ENCODE assay signal across 18 cellular contexts in the genomic region with DNA sequence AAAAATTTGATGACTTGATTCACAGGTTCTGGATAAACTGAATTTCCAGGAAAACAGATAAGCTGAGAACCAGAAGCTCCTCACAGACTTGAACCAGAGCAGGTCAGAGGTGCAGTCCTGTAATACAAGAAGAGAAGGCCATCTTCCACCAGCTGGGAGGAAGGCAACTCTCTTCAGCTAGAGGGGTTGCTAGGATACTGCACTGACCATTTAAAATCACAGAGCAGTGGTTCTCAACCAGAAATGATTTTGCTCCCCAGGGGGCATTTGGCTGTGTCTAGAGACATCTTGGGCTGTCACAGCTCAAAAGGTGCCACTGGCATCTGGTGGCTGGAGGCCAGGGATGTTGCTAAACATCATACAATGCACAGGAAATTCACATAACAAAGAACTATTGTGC. TPM values are rescaled to one million over a fixed set of nuclear protein-coding genes. Genes with fewer than 3 reads are reported as not detected.
DNase-seq lines count a peak whose midpoint lies in the region; TF ChIP-seq lines count a peak whose summit lies in the region.
"Had no signal": no experiment of that assay in that cellular context is flagged by ENCODE, and none has a peak within 500 bp of the region (broad histone marks: within the 10 kb centered on the region; RNA-seq: fewer than 3 reads in every experiment).

No MANE protein-coding gene starts in this region.

- H3K4me3 Mint-ChIP-seq in endothelial cell (ENCODE audit: unreplicated experiment), result no peak overlapping the region
- no peak overlapping the region for H3K4me3 Mint-ChIP-seq in neural progenitor cell
- H3K4me3 Mint-ChIP-seq in activated naive CD4-positive, alpha-beta T cell treated with anti-CD3 and anti-CD28 coated beads for 36 hours, result no peak overlapping the region
- H3K4me3 Mint-ChIP-seq: T-helper 17 cell had no signal

- CTCF ChIA-PET in activated naive CD4-positive, alpha-beta T cell treated with anti-CD3 and anti-CD28 coated beads for 36 hours (lab: Charles Lee), result interaction anchor here (0.7 kb wide), 1 partner anchor 918 kb away, joined by 3 read pairs; no protein-coding TSS in a partner anchor

- H3K4me1 Mint-ChIP-seq in endothelial cell (ENCODE audit: unreplicated experiment) (peaks cover 42% of the 10 kb centered on the region), neural progenitor cell (peaks cover 30% of the 10 kb centered on the region)
- no peaks in the 10 kb centered on the region for H3K4me1 Mint-ChIP-seq in activated naive CD4-positive, alpha-beta T cell treated with anti-CD3 and anti-CD28 coated beads for 36 hours (ENCODE audit: low read depth)
- H3K4me1 Mint-ChIP-seq: T-helper 17 cell had no signal

- H3K4me1 ChIP-seq in neural progenitor cell, result peaks cover 6% of the 10 kb centered on the region
- H3K4me1 ChIP-seq: SJCRH30 had no signal

- TF ChIP-seq CTCF in endothelial cell (IDR thresholded peaks at IDR 0.05; ENCODE audit: unreplicated experiment), result no peak
- TF ChIP-seq CTCF in neural progenitor cell (IDR thresholded peaks at IDR 0.05), result no peak
- no peak for TF ChIP-seq CTCF in WERI-Rb-1 (IDR thresholded peaks at IDR 0.05; ENCODE audit: low read depth, low read length)
- TF ChIP-seq CTCF in GM13976 (IDR thresholded peaks at IDR 0.05; ENCODE audit: borderline replicate concordance, control extremely low read depth, extremely low read depth, insufficient read depth, missing control alignments), result no peak

- peaks cover 7% of the 10 kb centered on the region for H3F3A ChIP-seq in neural progenitor cell (ENCODE audit: low read depth)

- intact Hi-C loops in activated naive CD4-positive, alpha-beta T cell treated with anti-CD3 and anti-CD28 coated beads for 36 hours (cut with micrococcal nuclease), result no loop called here

- H3K36me3 Mint-ChIP-seq in endothelial cell (ENCODE audit: low read depth, unreplicated experiment) (no peaks in the 10 kb centered on the region), neural progenitor cell (no peaks in the 10 kb centered on the region)
- H3K36me3 Mint-ChIP-seq in activated naive CD4-positive, alpha-beta T cell treated with anti-CD3 and anti-CD28 coated beads for 36 hours (ENCODE audit: low read depth), result no peaks in the 10 kb centered on the region

- H3K36me3 ChIP-seq in neural progenitor cell (no peaks in the 10 kb centered on the region), WERI-Rb-1 (no peaks in the 10 kb centered on the region)
- H3K36me3 ChIP-seq: SJCRH30 had no signal

- no peaks in the 10 kb centered on the region for H3K9me3 ChIP-seq in neural progenitor cell (ENCODE audit: low read depth)
- no peaks in the 10 kb centered on the region for H3K9me3 ChIP-seq in WERI-Rb-1 (ENCODE audit: severe bottlenecking)
- H3K9me3 ChIP-seq: SJCRH30 had no signal

- no peak overlapping the region for H2AFZ ChIP-seq in neural progenitor cell (replicated peaks)
- H2AFZ ChIP-seq: PC-9 had no signal

- in situ Hi-C loops in GM13976 (cut with MboI; ENCODE audit: low sequenced_read_pairs, unreplicated experiment), result no loop called here

- H4K20me1 ChIP-seq in neural progenitor cell (ENCODE audit: low read depth), result no peaks in the 10 kb centered on the region

- no peaks in the 10 kb centered on the region for H3K79me2 ChIP-seq in neural progenitor cell (ENCODE audit: low read depth)

- no peak overlapping the region for H3K4me2 ChIP-seq in neural progenitor cell
- H3K4me2 ChIP-seq: KMS-11, PC-9 had no signal

- H3K9me3 Mint-ChIP-seq in endothelial cell (ENCODE audit: unreplicated experiment) (no peaks in the 10 kb centered on the region), neural progenitor cell (no peaks in the 10 kb centered on the region)
- peaks cover 3% of the 10 kb centered on the region for H3K9me3 Mint-ChIP-seq in activated naive CD4-positive, alpha-beta T cell treated with anti-CD3 and anti-CD28 coated beads for 36 hours

- H3K27me3 Mint-ChIP-seq in endothelial cell (ENCODE audit: unreplicated experiment), result peaks cover 3% of the 10 kb centered on the region
- H3K27me3 Mint-ChIP-seq in neural progenitor cell (ENCODE audit: insufficient read depth, low read depth), result peaks cover 7% of the 10 kb centered on the region
- H3K27me3 Mint-ChIP-seq in activated naive CD4-positive, alpha-beta T cell treated with anti-CD3 and anti-CD28 coated beads for 36 hours (ENCODE audit: low read depth), result peaks cover 3% of the 10 kb centered on the region
- H3K27me3 Mint-ChIP-seq: T-helper 17 cell had no signal

- H3K27ac ChIP-seq in neural progenitor cell, result no peak overlapping the region
- H3K27ac ChIP-seq in WERI-Rb-1, result no peak overlapping the region
- H3K27ac ChIP-seq: KMS-11, PC-9, SJCRH30 had no signal

- H3K27me3 ChIP-seq in neural progenitor cell (no peaks in the 10 kb centered on the region), WERI-Rb-1 (ENCODE audit: insufficient read depth, low read depth, severe bottlenecking) (no peaks in the 10 kb centered on the region)
- H3K27me3 ChIP-seq: SJCRH30 had no signal

- H3K9ac ChIP-seq in neural progenitor cell, result no peak overlapping the region
- H3K9ac ChIP-seq: KMS-11 had no signal

- peak overlapping the region; percentile 70 for H3K27ac Mint-ChIP-seq in endothelial cell (ENCODE audit: unreplicated experiment)
- peak overlapping the region; percentile 44 for H3K27ac Mint-ChIP-seq in neural progenitor cell
- H3K27ac Mint-ChIP-seq in activated naive CD4-positive, alpha-beta T cell treated with anti-CD3 and anti-CD28 coated beads for 36 hours, result no peak overlapping the region
- H3K27ac Mint-ChIP-seq: T-helper 17 cell had no signal

- no peak overlapping the region for H3K4me3 ChIP-seq in neural progenitor cell
- H3K4me3 ChIP-seq in WERI-Rb-1 (ENCODE audit: low read depth, low read length), result no peak overlapping the region
- H3K4me3 ChIP-seq: PC-9, SJCRH30 had no signal

- DNase-seq in NCI-H345 (lab: John Stamatoyannopoulos, UW), result peak; percentile 10
- DNase-seq in NCI-H345 treated with DMSO at 0.1 percent for 48 hours (lab: John Stamatoyannopoulos, UW; ENCODE audit: unreplicated experiment), result no peak
- DNase-seq in NCI-H1092 treated with DMSO at 0.1 percent for 48 hours (lab: John Stamatoyannopoulos, UW), result peak; percentile 49
- no peak for DNase-seq in endothelial cell (ENCODE audit: low spot score)
- no peak for DNase-seq in neural progenitor cell (ENCODE audit: low spot score)
- DNase-seq in WERI-Rb-1, result no peak
- no peak for DNase-seq in activated naive CD4-positive, alpha-beta T cell treated with anti-CD3 and anti-CD28 coated beads for 36 hours
- no peak for DNase-seq in GM13976 (ENCODE audit: low spot score)
- DNase-seq: Calu3, DMS79 treated with DMSO at 0.1 percent for 48 hours, NCI-H187, NCI-H2171 treated with DMSO at 0.1 percent for 48 hours, NCI-H526 treated with DMSO at 0.1 percent for 48 hours, PC-9, SJCRH30, T-helper 17 cell had no signal

RNA-seq across cellular contexts. Expression of a gene that starts 17.2 kb away (rescaled TPM):
- 4.1 TPM for total RNA-seq in endothelial cell (ENCODE audit: unreplicated experiment)
- total RNA-seq in neural progenitor cell (ENCODE audit: low replicate concordance), result 0.02 and 0.03 TPM in 2 replicates
- not detected for total RNA-seq in activated naive CD4-positive, alpha-beta T cell treated with anti-CD3 and anti-CD28 coated beads for 36 hours
- total RNA-seq: Calu3, G401, PC-9, SJCRH30, T-helper 17 cell had no signal

Comparison
In these comparisons a context has a peak if more than half of its experiments do, and no peak if none do; other contexts are left out.
1. DNase-seq: peak in NCI-H345 (single experiment) and NCI-H1092 treated with DMSO at 0.1 percent for 48 hours (single experiment); none in NCI-H345 treated with DMSO at 0.1 percent for 48 hours (single experiment), endothelial cell (single experiment), neural progenitor cell (single experiment), WERI-Rb-1 (single experiment), activated naive CD4-positive, alpha-beta T cell treated with anti-CD3 and anti-CD28 coated beads for 36 hours (single experiment) and GM13976 (single experiment).